ENCODE assay signal across 18 cellular contexts in genomic region chr10:14003517-14003916, GRCh38.
DNase-seq lines count a peak whose midpoint lies in the region; ATAC-seq lines count a peak whose summit lies in the region.
"Had no signal": no experiment of that assay in that cellular context is flagged by ENCODE, and none has a peak within 500 bp of the region (broad histone marks: within the 10 kb centered on the region; RNA-seq: fewer than 3 reads in every experiment).

No MANE protein-coding gene starts in this region.

- H3K4me1 ChIP-seq in CD8-positive, alpha-beta memory T cell (ENCODE audit: insufficient read depth, low read length) = peaks cover 33% of the 10 kb centered on the region
- H3K4me1 ChIP-seq: Caco-2, Peyer's patch had no signal

- DNase-seq in activated naive CD4-positive, alpha-beta T cell treated with Interleukin-2 at 50 U/mL for 16 hours = no peak
- DNase-seq in CD8-positive, alpha-beta memory T cell = peak in 2 of 5 donors; percentile 32 to 57
- DNase-seq in activated CD8-positive, alpha-beta T cell treated with anti-CD3 and anti-CD28 coated beads, Interleukin-2, amount 10 ng/mL, durations not matched to agents 7 days and 5 days = peak; percentile 50
- DNase-seq in naive thymus-derived CD8-positive, alpha-beta T cell = peak in 6 of 10 donors; percentile 21 to 73 (median 45)
- no peak for DNase-seq in DMS53 treated with DMSO at 0.1 percent for 48 hours (lab: John Stamatoyannopoulos, UW; ENCODE audit: unreplicated experiment)
- no peak for DNase-seq in stimulated activated CD4-positive, alpha-beta T cell treated with anti-CD3 and anti-CD28 coated beads, Interleukin-2, amount 100 ng/mL, for 48 hours
- DNase-seq: Caco-2, DMS 273 treated with DMSO at 0.1 percent for 48 hours, Karpas-422, NCI-H1694 treated with DMSO at 0.1 percent for 48 hours, NCI-H2081 treated with DMSO at 0.1 percent for 48 hours, NCI-H2171 treated with DMSO at 0.1 percent for 48 hours, NCI-H526, Peyer's patch had no signal

- no peaks in the 10 kb centered on the region for H3K27me3 Mint-ChIP-seq in activated naive CD4-positive, alpha-beta T cell treated with anti-CD3 and anti-CD28 coated beads, Interleukin-2, amount 50 U/mL, for 24 hours
- H3K27me3 Mint-ChIP-seq in CD8-positive, alpha-beta memory T cell = peaks cover 0 to 1% of the 10 kb centered on the region in 2 donors
- peaks cover 14% of the 10 kb centered on the region for H3K27me3 Mint-ChIP-seq in activated CD8-positive, alpha-beta T cell treated with anti-CD3 and anti-CD28 coated beads, Interleukin-2, amount 10 ng/mL, durations not matched to agents 7 days and 5 days (ENCODE audit: low read depth)
- H3K27me3 Mint-ChIP-seq in naive thymus-derived CD8-positive, alpha-beta T cell = peaks cover 0 to 4% (median 0%) of the 10 kb centered on the region in 5 donors

- H3K9me3 Mint-ChIP-seq in activated naive CD4-positive, alpha-beta T cell treated with anti-CD3 and anti-CD28 coated beads, Interleukin-2, amount 50 U/mL, for 24 hours = no peaks in the 10 kb centered on the region
- no peaks in the 10 kb centered on the region for H3K9me3 Mint-ChIP-seq in CD8-positive, alpha-beta memory T cell
- no peaks in the 10 kb centered on the region for H3K9me3 Mint-ChIP-seq in activated CD8-positive, alpha-beta T cell treated with anti-CD3 and anti-CD28 coated beads, Interleukin-2, amount 10 ng/mL, durations not matched to agents 7 days and 5 days (ENCODE audit: insufficient read depth)
- H3K9me3 Mint-ChIP-seq in naive thymus-derived CD8-positive, alpha-beta T cell = peaks cover 0 to 6% (median 0%) of the 10 kb centered on the region in 9 donors

- no peaks in the 10 kb centered on the region for H3K9me3 ChIP-seq in CD8-positive, alpha-beta memory T cell (ENCODE audit: low read length)
- H3K9me3 ChIP-seq: Caco-2, Peyer's patch had no signal

- peak; percentile 86 for ATAC-seq in activated CD8-positive, alpha-beta T cell treated with anti-CD3 and anti-CD28 coated beads, Interleukin-2, amount 10 ng/mL, durations not matched to agents 7 days and 5 days
- peak; percentile 98 to 99 for ATAC-seq in naive thymus-derived CD8-positive, alpha-beta T cell
- ATAC-seq in GM21619 (IDR thresholded peaks at IDR 0.05; ENCODE audit: unreplicated experiment) = no peak
- ATAC-seq: SK-N-SH treated with all-trans-retinoic acid at 6 μM for 48 hours had no signal

- H3K4me3 Mint-ChIP-seq in activated naive CD4-positive, alpha-beta T cell treated with anti-CD3 and anti-CD28 coated beads, Interleukin-2, amount 50 U/mL, for 24 hours = peak overlapping the region; percentile 34
- H3K4me3 Mint-ChIP-seq in CD8-positive, alpha-beta memory T cell = peak overlapping the region in 4 of 7 donors; percentile 27 to 41 (median 39)
- H3K4me3 Mint-ChIP-seq in activated CD8-positive, alpha-beta T cell treated with anti-CD3 and anti-CD28 coated beads, Interleukin-2, amount 10 ng/mL, durations not matched to agents 7 days and 5 days = no peak overlapping the region
- peak overlapping the region; percentile 9 to 70 (median 51) for H3K4me3 Mint-ChIP-seq in naive thymus-derived CD8-positive, alpha-beta T cell
- H3K4me3 Mint-ChIP-seq: IgD-negative memory B cell had no signal

- no peaks in the 10 kb centered on the region for H3K36me3 Mint-ChIP-seq in activated naive CD4-positive, alpha-beta T cell treated with anti-CD3 and anti-CD28 coated beads, Interleukin-2, amount 50 U/mL, for 24 hours
- H3K36me3 Mint-ChIP-seq in CD8-positive, alpha-beta memory T cell = peaks cover 0 to under 1% (median 0%) of the 10 kb centered on the region in 3 donors
- H3K36me3 Mint-ChIP-seq in activated CD8-positive, alpha-beta T cell treated with anti-CD3 and anti-CD28 coated beads, Interleukin-2, amount 10 ng/mL, durations not matched to agents 7 days and 5 days (ENCODE audit: low read depth) = no peaks in the 10 kb centered on the region
- peaks cover 0 to 2% (median 1%) of the 10 kb centered on the region in 3 donors for H3K36me3 Mint-ChIP-seq in naive thymus-derived CD8-positive, alpha-beta T cell

- POLR2A ChIA-PET in CD8-positive, alpha-beta memory T cell (lab: Charles Lee) = no interaction called here
- POLR2A ChIA-PET in activated CD8-positive, alpha-beta T cell treated with anti-CD3 and anti-CD28 coated beads, Interleukin-2, amount 10 ng/mL, durations not matched to agents 7 days and 5 days (lab: Charles Lee) = no interaction called here
- POLR2A ChIA-PET in naive thymus-derived CD8-positive, alpha-beta T cell (lab: Charles Lee) = interaction anchor here (0.5 to 1.2 kb wide), 4 partner anchors 10 to 1084 kb away, joined by 3 to 5 read pairs (median 4); no protein-coding TSS in a partner anchor

- no peak overlapping the region for H3K4me3 ChIP-seq in CD8-positive, alpha-beta memory T cell (ENCODE audit: low read length)
- H3K4me3 ChIP-seq: Peyer's patch had no signal

- H3K27ac Mint-ChIP-seq in activated naive CD4-positive, alpha-beta T cell treated with anti-CD3 and anti-CD28 coated beads, Interleukin-2, amount 50 U/mL, for 24 hours = no peak overlapping the region
- H3K27ac Mint-ChIP-seq in CD8-positive, alpha-beta memory T cell = peak overlapping the region in 6 of 8 donors; percentile 2 to 59 (median 39)
- no peak overlapping the region for H3K27ac Mint-ChIP-seq in activated CD8-positive, alpha-beta T cell treated with anti-CD3 and anti-CD28 coated beads, Interleukin-2, amount 10 ng/mL, durations not matched to agents 7 days and 5 days
- H3K27ac Mint-ChIP-seq in naive thymus-derived CD8-positive, alpha-beta T cell = peak overlapping the region; percentile 32 to 91 (median 39)

- CTCF ChIA-PET in CD8-positive, alpha-beta memory T cell (lab: Charles Lee) = no interaction called here
- CTCF ChIA-PET in activated CD8-positive, alpha-beta T cell treated with anti-CD3 and anti-CD28 coated beads, Interleukin-2, amount 10 ng/mL, durations not matched to agents 7 days and 5 days (lab: Charles Lee) = no interaction called here

- no peak overlapping the region for H3K27ac ChIP-seq in CD8-positive, alpha-beta memory T cell (ENCODE audit: low read depth, low read length)
- H3K27ac ChIP-seq: Peyer's patch had no signal

- H3K27me3 ChIP-seq in CD8-positive, alpha-beta memory T cell (ENCODE audit: insufficient read depth, low read length, poor library complexity, severe bottlenecking) = no peaks in the 10 kb centered on the region
- H3K27me3 ChIP-seq: Peyer's patch had no signal

- peaks cover 48% of the 10 kb centered on the region for H3K4me1 Mint-ChIP-seq in activated naive CD4-positive, alpha-beta T cell treated with anti-CD3 and anti-CD28 coated beads, Interleukin-2, amount 50 U/mL, for 24 hours
- peaks cover 27 to 36% (median 30%) of the 10 kb centered on the region in 3 donors for H3K4me1 Mint-ChIP-seq in CD8-positive, alpha-beta memory T cell
- H3K4me1 Mint-ChIP-seq in activated CD8-positive, alpha-beta T cell treated with anti-CD3 and anti-CD28 coated beads, Interleukin-2, amount 10 ng/mL, durations not matched to agents 7 days and 5 days (ENCODE audit: low read depth) = peaks cover 31% of the 10 kb centered on the region
- peaks cover 30 to 49% (median 39%) of the 10 kb centered on the region in 4 donors for H3K4me1 Mint-ChIP-seq in naive thymus-derived CD8-positive, alpha-beta T cell

- no peaks in the 10 kb centered on the region for H3K36me3 ChIP-seq in CD8-positive, alpha-beta memory T cell (ENCODE audit: insufficient read depth, low read length)
- H3K36me3 ChIP-seq: Peyer's patch had no signal

Comparison
In these comparisons a context has a peak if more than half of its experiments do, and no peak if none do; other contexts are left out.
1. H3K27ac Mint-ChIP-seq: peak in CD8-positive, alpha-beta memory T cell (6 of 8) and naive thymus-derived CD8-positive, alpha-beta T cell (10 of 10); none in activated naive CD4-positive, alpha-beta T cell treated with anti-CD3 and anti-CD28 coated beads, Interleukin-2, amount 50 U/mL, for 24 hours (single experiment) and activated CD8-positive, alpha-beta T cell treated with anti-CD3 and anti-CD28 coated beads, Interleukin-2, amount 10 ng/mL, durations not matched to agents 7 days and 5 days (single experiment).
2. DNase-seq: peak in activated CD8-positive, alpha-beta T cell treated with anti-CD3 and anti-CD28 coated beads, Interleukin-2, amount 10 ng/mL, durations not matched to agents 7 days and 5 days (single experiment) and naive thymus-derived CD8-positive, alpha-beta T cell (6 of 10); none in activated naive CD4-positive, alpha-beta T cell treated with Interleukin-2 at 50 U/mL for 16 hours (single experiment), DMS53 treated with DMSO at 0.1 percent for 48 hours (single experiment) and stimulated activated CD4-positive, alpha-beta T cell treated with anti-CD3 and anti-CD28 coated beads, Interleukin-2, amount 100 ng/mL, for 48 hours (0 of 2).